ENCODE assay signal across 1 cellular context in genomic region chrX:139691843-139692505, GRCh38.
TF ChIP-seq lines count a peak whose summit lies in the region.

No MANE protein-coding gene starts in this region.

TF ChIP-seq in GM23338, 12 proteins besides CTCF, POLR2A, EP300 and RAD21 (continued from another document):
- TF ChIP-seq ZNF462 (CRISPR knock-in tag; IDR thresholded peaks at IDR 0.05), result no peak
- no peak for TF ChIP-seq CREB1 (CRISPR knock-in tag; IDR thresholded peaks at IDR 0.05; ENCODE audit: low read depth)
- TF ChIP-seq REST (IDR thresholded peaks at IDR 0.05; ENCODE audit: unreplicated experiment), result no peak
- no peak for TF ChIP-seq ZNF331 (CRISPR knock-in tag; IDR thresholded peaks at IDR 0.05; ENCODE audit: low read depth)
